In the genomic region with DNA sequence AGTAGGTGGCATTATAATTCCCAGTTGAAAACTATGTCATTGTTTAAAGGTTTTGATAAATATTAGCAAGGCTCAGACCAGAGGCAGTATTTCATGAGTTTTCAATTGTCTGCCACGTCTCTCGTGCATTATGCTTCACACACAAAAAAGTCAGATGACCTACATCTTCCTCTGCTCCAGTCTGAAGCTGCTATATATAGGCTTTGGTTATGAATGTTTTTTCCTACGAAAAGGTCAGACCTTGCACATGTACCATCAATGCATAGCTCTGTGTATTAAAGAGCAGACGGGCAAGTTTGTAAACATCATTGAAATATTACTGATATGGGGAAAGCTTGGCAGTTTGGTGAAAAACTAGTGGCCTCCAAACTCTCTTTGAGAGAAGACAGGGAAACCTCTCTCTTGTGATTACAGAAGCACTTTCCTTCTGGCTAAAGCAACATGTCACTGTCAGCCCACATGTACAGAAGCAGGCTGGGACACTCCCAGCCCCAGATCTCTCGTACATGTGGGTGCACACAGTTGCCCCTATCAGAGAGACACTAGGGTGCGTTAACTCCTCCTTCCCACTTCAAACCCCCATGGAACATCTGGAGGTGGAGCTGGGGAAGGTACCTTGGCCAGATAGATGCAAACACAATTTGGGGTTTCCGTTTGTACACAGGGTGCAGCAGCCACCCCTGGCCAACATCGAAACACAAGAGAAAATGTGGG, we compare ENCODE assay signal across 20 cellular contexts.
DNase-seq lines count a peak whose midpoint lies in the region; ATAC-seq and TF ChIP-seq lines count a peak whose summit lies in the region.
"Had no signal": no experiment of that assay in that cellular context is flagged by ENCODE, and none has a peak within 500 bp of the region (broad histone marks: within the 10 kb centered on the region; RNA-seq: fewer than 3 reads in every experiment).

No MANE protein-coding gene starts in this region.

- no peaks in the 10 kb centered on the region for H4K20me1 ChIP-seq in BLaER1

- H3K9ac ChIP-seq in BLaER1 = no peak overlapping the region

- DNase-seq in activated CD4-positive, alpha-beta T cell treated with anti-CD3 and anti-CD28 coated beads for 36 hours = peak; percentile 37
- no peak for DNase-seq in activated CD4-positive, alpha-beta T cell treated with anti-CD3 and anti-CD28 coated beads for 4 hours
- DNase-seq in T-helper 2 cell treated with Interferon-gamma antibody and Interleukin-4, amounts not matched to agents 5 μg/mL and 100 μg/mL, for 36 hours (ENCODE audit: low spot score) = peak; percentile 38
- no peak for DNase-seq in heart right ventricle
- DNase-seq in NCI-H526 treated with DMSO at 0.1 percent for 48 hours (lab: John Stamatoyannopoulos, UW) = no peak
- DNase-seq in AG08395 (ENCODE audit: low spot score) = no peak
- DNase-seq: activated CD4-positive, alpha-beta T cell treated with anti-CD3 and anti-CD28 coated beads for 1 hour; DMS153; endodermal cell; Kasumi-1; NCI-H1105 treated with DMSO at 0.1 percent for 48 hours; NCI-H526; OCI-M1; SIG-M5; sigmoid colon; trophoblast cell had no signal

- H3K36me3 ChIP-seq in BLaER1 (no peaks in the 10 kb centered on the region), heart right ventricle (no peaks in the 10 kb centered on the region)
- H3K36me3 ChIP-seq: sigmoid colon had no signal

- peak; percentile 78 for ATAC-seq in activated CD4-positive, alpha-beta T cell treated with anti-CD3 and anti-CD28 coated beads for 36 hours
- ATAC-seq in heart right ventricle (peak in 5 of 8 donors; percentile 47 to 77 (median 58)), HG03175 (IDR thresholded peaks at IDR 0.05; ENCODE audit: unreplicated experiment) (no peak)
- ATAC-seq: naive thymus-derived CD4-positive, alpha-beta T cell had no signal

- peaks cover 2% of the 10 kb centered on the region for H3K27me3 Mint-ChIP-seq in activated CD4-positive, alpha-beta T cell treated with anti-CD3 and anti-CD28 coated beads for 36 hours
- peaks cover 7% of the 10 kb centered on the region for H3K27me3 Mint-ChIP-seq in T-helper 2 cell treated with Interferon-gamma antibody and Interleukin-4, amounts not matched to agents 5 μg/mL and 100 μg/mL, for 36 hours (ENCODE audit: low read depth)

- TF ChIP-seq CTCF in heart right ventricle (IDR thresholded peaks at IDR 0.05) = no peak

- H3K36me3 Mint-ChIP-seq in activated CD4-positive, alpha-beta T cell treated with anti-CD3 and anti-CD28 coated beads for 36 hours (ENCODE audit: low read depth) = peaks cover 4% of the 10 kb centered on the region
- peaks cover 11% of the 10 kb centered on the region for H3K36me3 Mint-ChIP-seq in T-helper 2 cell treated with Interferon-gamma antibody and Interleukin-4, amounts not matched to agents 5 μg/mL and 100 μg/mL, for 36 hours (ENCODE audit: low read depth)

- H3K4me3 ChIP-seq in BLaER1 (no peak overlapping the region), heart right ventricle (no peak overlapping the region)
- H3K4me3 ChIP-seq: hepatocyte, sigmoid colon had no signal

- 37 to 43% methylated on average over 8 of the region's 8 CpGs for WGBS in heart right ventricle, 2 donors

- CTCF ChIA-PET in activated CD4-positive, alpha-beta T cell treated with anti-CD3 and anti-CD28 coated beads for 36 hours (lab: Charles Lee) = interaction anchor here (0.6 to 1.4 kb wide), 4 partner anchors 34 to 1951 kb away, joined by 3 to 4 read pairs (median 4); no protein-coding TSS in a partner anchor

- peaks cover 50% of the 10 kb centered on the region for H3K4me1 Mint-ChIP-seq in activated CD4-positive, alpha-beta T cell treated with anti-CD3 and anti-CD28 coated beads for 36 hours
- H3K4me1 Mint-ChIP-seq in T-helper 2 cell treated with Interferon-gamma antibody and Interleukin-4, amounts not matched to agents 5 μg/mL and 100 μg/mL, for 36 hours (ENCODE audit: low read depth) = peaks cover 31% of the 10 kb centered on the region
- H3K4me1 Mint-ChIP-seq: endodermal cell had no signal

- no peak overlapping the region for H3K27ac ChIP-seq in BLaER1
- peak overlapping the region in 8 of 10 donors; percentile 25 to 69 (median 46) for H3K27ac ChIP-seq in heart right ventricle
- H3K27ac ChIP-seq: hepatocyte had no signal

- H3K9me3 ChIP-seq in BLaER1 (peaks cover 12% of the 10 kb centered on the region), heart right ventricle (peaks cover 0 to 15% (median 2%) of the 10 kb centered on the region in 11 donors)

- H3K4me2 ChIP-seq in BLaER1 = peak overlapping the region; percentile 21
- H3K4me2 ChIP-seq: hepatocyte had no signal

- peaks cover 15% of the 10 kb centered on the region for H3K4me1 ChIP-seq in BLaER1
- H3K4me1 ChIP-seq in heart right ventricle = peaks cover 0 to 20% (median 9%) of the 10 kb centered on the region in 9 donors

- H3K9me3 Mint-ChIP-seq in activated CD4-positive, alpha-beta T cell treated with anti-CD3 and anti-CD28 coated beads for 36 hours (ENCODE audit: low read depth) = peaks cover 10% of the 10 kb centered on the region
- H3K9me3 Mint-ChIP-seq in T-helper 2 cell treated with Interferon-gamma antibody and Interleukin-4, amounts not matched to agents 5 μg/mL and 100 μg/mL, for 36 hours = peaks cover 12% of the 10 kb centered on the region

- POLR2A ChIA-PET in activated CD4-positive, alpha-beta T cell treated with anti-CD3 and anti-CD28 coated beads for 36 hours (lab: Charles Lee) = no interaction called here

- peak overlapping the region; percentile 59 for H3K27ac Mint-ChIP-seq in activated CD4-positive, alpha-beta T cell treated with anti-CD3 and anti-CD28 coated beads for 36 hours
- H3K27ac Mint-ChIP-seq in T-helper 2 cell treated with Interferon-gamma antibody and Interleukin-4, amounts not matched to agents 5 μg/mL and 100 μg/mL, for 36 hours = no peak overlapping the region
- H3K27ac Mint-ChIP-seq: endodermal cell had no signal

- H3K4me3 Mint-ChIP-seq in activated CD4-positive, alpha-beta T cell treated with anti-CD3 and anti-CD28 coated beads for 36 hours = no peak overlapping the region
- no peak overlapping the region for H3K4me3 Mint-ChIP-seq in T-helper 2 cell treated with Interferon-gamma antibody and Interleukin-4, amounts not matched to agents 5 μg/mL and 100 μg/mL, for 36 hours
- H3K4me3 Mint-ChIP-seq: endodermal cell had no signal

- intact Hi-C loops in activated CD4-positive, alpha-beta T cell treated with anti-CD3 and anti-CD28 coated beads for 36 hours (cut with DNase I, micrococcal nuclease) = loop anchor here in 1 of 2 experiments (10.0 kb wide), 1 partner anchor 1396 kb away; no protein-coding TSS in a partner anchor
- intact Hi-C loops in heart right ventricle (cut with DNase I) = no loop called here

- H3K27me3 ChIP-seq in BLaER1 (no peaks in the 10 kb centered on the region), heart right ventricle (no peaks in the 10 kb centered on the region)
- H3K27me3 ChIP-seq: hepatocyte, sigmoid colon had no signal

Comparison
In these comparisons a context has a peak if more than half of its experiments do, and no peak if none do; other contexts are left out.
1. DNase-seq: peak in activated CD4-positive, alpha-beta T cell treated with anti-CD3 and anti-CD28 coated beads for 36 hours (single experiment) and T-helper 2 cell treated with Interferon-gamma antibody and Interleukin-4, amounts not matched to agents 5 μg/mL and 100 μg/mL, for 36 hours (single experiment); none in activated CD4-positive, alpha-beta T cell treated with anti-CD3 and anti-CD28 coated beads for 4 hours (0 of 2), heart right ventricle (0 of 2), NCI-H526 treated with DMSO at 0.1 percent for 48 hours (single experiment) and AG08395 (single experiment).